Comparison of ENCODE assay signal across 1 cellular context in genomic region chr20:43983359-43983758, GRCh38.
TF ChIP-seq lines count a peak whose summit lies in the region.

No MANE protein-coding gene starts in this region.

TF ChIP-seq in K562, 482 proteins besides CTCF, POLR2A, EP300 and RAD21 (continued from another document):
- TF ChIP-seq, protein P1, sequence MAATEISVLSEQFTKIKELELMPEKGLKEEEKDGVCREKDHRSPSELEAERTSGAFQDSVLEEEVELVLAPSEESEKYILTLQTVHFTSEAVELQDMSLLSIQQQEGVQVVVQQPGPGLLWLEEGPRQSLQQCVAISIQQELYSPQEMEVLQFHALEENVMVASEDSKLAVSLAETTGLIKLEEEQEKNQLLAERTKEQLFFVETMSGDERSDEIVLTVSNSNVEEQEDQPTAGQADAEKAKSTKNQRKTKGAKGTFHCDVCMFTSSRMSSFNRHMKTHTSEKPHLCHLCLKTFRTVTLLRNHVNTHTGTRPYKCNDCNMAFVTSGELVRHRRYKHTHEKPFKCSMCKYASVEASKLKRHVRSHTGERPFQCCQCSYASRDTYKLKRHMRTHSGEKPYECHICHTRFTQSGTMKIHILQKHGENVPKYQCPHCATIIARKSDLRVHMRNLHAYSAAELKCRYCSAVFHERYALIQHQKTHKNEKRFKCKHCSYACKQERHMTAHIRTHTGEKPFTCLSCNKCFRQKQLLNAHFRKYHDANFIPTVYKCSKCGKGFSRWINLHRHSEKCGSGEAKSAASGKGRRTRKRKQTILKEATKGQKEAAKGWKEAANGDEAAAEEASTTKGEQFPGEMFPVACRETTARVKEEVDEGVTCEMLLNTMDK (IDR thresholded peaks at IDR 0.05; ENCODE audit: borderline replicate concordance, insufficient read depth, low read depth, low read length, poor library complexity, severe bottlenecking): peak; percentile 58
- TF ChIP-seq, protein P2, sequence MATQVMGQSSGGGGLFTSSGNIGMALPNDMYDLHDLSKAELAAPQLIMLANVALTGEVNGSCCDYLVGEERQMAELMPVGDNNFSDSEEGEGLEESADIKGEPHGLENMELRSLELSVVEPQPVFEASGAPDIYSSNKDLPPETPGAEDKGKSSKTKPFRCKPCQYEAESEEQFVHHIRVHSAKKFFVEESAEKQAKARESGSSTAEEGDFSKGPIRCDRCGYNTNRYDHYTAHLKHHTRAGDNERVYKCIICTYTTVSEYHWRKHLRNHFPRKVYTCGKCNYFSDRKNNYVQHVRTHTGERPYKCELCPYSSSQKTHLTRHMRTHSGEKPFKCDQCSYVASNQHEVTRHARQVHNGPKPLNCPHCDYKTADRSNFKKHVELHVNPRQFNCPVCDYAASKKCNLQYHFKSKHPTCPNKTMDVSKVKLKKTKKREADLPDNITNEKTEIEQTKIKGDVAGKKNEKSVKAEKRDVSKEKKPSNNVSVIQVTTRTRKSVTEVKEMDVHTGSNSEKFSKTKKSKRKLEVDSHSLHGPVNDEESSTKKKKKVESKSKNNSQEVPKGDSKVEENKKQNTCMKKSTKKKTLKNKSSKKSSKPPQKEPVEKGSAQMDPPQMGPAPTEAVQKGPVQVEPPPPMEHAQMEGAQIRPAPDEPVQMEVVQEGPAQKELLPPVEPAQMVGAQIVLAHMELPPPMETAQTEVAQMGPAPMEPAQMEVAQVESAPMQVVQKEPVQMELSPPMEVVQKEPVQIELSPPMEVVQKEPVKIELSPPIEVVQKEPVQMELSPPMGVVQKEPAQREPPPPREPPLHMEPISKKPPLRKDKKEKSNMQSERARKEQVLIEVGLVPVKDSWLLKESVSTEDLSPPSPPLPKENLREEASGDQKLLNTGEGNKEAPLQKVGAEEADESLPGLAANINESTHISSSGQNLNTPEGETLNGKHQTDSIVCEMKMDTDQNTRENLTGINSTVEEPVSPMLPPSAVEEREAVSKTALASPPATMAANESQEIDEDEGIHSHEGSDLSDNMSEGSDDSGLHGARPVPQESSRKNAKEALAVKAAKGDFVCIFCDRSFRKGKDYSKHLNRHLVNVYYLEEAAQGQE (CRISPR knock-in tag; IDR thresholded peaks at IDR 0.05; ENCODE audit: low read depth): no peak
- TF ChIP-seq GTF3C2 (IDR thresholded peaks at IDR 0.05; ENCODE audit: borderline replicate concordance, extremely low read depth, insufficient read length) (peak; percentile 50), BACH1 (tag; IDR thresholded peaks at IDR 0.05) (no peak), ZNF589 (CRISPR knock-in tag; IDR thresholded peaks at IDR 0.05; ENCODE audit: low read depth) (no peak), ARHGAP35 (IDR thresholded peaks at IDR 0.05; ENCODE audit: partially characterized antibody) (no peak), SMC3 (conservative IDR thresholded peaks at IDR 0.05; ENCODE audit: insufficient read depth, low read depth, low read length) (peak; percentile 55), STAG1 (CRISPR knock-in tag; IDR thresholded peaks at IDR 0.05; ENCODE audit: borderline replicate concordance) (0 out of 2 replicates have a peak, but pooled peaks have one; percentile 8), ZNF165 (CRISPR knock-in tag; IDR thresholded peaks at IDR 0.05; ENCODE audit: borderline replicate concordance) (no peak), ZNF764 (CRISPR knock-in tag; IDR thresholded peaks at IDR 0.05; ENCODE audit: low read depth) (no peak), TAF7 (tag; IDR thresholded peaks at IDR 0.05) (no peak)
- TF ChIP-seq, protein P3, sequence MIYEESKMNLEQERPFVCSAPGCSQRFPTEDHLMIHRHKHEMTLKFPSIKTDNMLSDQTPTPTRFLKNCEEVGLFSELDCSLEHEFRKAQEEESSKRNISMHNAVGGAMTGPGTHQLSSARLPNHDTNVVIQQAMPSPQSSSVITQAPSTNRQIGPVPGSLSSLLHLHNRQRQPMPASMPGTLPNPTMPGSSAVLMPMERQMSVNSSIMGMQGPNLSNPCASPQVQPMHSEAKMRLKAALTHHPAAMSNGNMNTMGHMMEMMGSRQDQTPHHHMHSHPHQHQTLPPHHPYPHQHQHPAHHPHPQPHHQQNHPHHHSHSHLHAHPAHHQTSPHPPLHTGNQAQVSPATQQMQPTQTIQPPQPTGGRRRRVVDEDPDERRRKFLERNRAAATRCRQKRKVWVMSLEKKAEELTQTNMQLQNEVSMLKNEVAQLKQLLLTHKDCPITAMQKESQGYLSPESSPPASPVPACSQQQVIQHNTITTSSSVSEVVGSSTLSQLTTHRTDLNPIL (CRISPR knock-in tag; IDR thresholded peaks at IDR 0.05): no peak
- TF ChIP-seq, protein P4, sequence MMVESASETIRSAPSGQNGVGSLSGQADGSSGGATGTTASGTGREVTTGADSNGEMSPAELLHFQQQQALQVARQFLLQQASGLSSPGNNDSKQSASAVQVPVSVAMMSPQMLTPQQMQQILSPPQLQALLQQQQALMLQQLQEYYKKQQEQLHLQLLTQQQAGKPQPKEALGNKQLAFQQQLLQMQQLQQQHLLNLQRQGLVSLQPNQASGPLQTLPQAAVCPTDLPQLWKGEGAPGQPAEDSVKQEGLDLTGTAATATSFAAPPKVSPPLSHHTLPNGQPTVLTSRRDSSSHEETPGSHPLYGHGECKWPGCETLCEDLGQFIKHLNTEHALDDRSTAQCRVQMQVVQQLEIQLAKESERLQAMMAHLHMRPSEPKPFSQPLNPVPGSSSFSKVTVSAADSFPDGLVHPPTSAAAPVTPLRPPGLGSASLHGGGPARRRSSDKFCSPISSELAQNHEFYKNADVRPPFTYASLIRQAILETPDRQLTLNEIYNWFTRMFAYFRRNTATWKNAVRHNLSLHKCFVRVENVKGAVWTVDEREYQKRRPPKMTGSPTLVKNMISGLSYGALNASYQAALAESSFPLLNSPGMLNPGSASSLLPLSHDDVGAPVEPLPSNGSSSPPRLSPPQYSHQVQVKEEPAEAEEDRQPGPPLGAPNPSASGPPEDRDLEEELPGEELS (CRISPR knock-in tag; IDR thresholded peaks at IDR 0.05; ENCODE audit: borderline replicate concordance): no peak
